8 cellular contexts compared by ENCODE assay signal in the genomic region with DNA sequence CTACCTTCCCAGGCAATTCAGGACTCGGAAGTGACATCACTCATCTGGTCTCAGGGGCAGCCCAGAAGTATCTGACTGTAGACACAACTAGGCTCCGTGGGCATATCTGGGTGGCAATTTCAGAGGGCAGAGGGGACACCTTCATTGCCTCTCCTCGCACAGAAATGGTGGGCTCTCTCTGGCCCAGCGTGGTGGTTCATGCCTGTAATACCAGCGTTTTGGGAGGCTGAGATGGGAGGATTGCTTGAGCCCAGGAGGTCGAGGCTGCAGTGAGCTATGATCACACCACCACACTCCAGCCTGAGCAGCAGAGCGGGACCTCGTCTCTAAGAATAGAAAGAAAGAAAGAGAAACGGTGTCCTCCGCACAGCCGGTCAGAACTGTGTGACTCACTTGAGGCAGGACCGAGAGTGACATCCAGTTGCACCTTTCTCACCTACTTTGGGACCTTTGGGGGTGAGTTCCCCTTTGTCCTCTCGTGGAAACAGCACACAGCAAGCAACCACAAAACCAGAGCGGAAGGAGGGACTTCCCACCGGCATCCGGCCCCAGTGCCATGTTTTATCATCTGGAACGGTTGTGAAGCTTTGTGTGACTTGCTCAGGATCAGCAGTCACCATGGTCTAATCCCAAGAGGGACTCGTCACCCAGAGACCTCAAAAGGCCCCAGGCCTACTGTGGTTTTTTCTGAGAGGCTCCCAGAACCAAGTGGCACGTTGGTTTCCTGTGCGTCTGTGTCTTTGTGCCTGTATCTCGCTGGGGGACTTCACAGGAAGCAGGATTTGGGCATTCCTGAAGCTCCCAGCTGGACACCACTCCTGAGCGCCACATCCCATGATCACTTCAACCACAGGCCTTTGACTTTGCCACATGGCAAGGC. TPM values are rescaled to one million over a fixed set of nuclear protein-coding genes. Genes with fewer than 3 reads are reported as not detected.
A peak's percentile ranks its signal among the peaks of the same experiment; 100 is the strongest.
DNase-seq lines count a peak whose midpoint lies in the region; ATAC-seq, FAIRE-seq and TF ChIP-seq lines count a peak whose summit lies in the region.

No MANE protein-coding gene starts in this region.

- peak overlapping the region in 1 of 2 donors; percentile 14 for H3K27ac Mint-ChIP-seq in activated naive CD4-positive, alpha-beta T cell treated with anti-CD3 and anti-CD28 coated beads, Interleukin-2, amount 50 U/mL, for 72 hours

- ATAC-seq in GM18505 (IDR thresholded peaks at IDR 0.05; ENCODE audit: unreplicated experiment) (peak; percentile 89), GM21825 (IDR thresholded peaks at IDR 0.05; ENCODE audit: unreplicated experiment) (peak; percentile 88)
- ATAC-seq in activated naive CD4-positive, alpha-beta T cell treated with anti-CD3 and anti-CD28 coated beads, Interleukin-2, amount 50 U/mL, for 72 hours: peak; percentile 91 to 95

- no peak for FAIRE-seq in H54 (lab: Jason Lieb, UNC)

- DNase-seq in M059J (ENCODE audit: low read depth) (peak; percentile 48), NCI-H2029 treated with DMSO at 0.1 percent for 48 hours (lab: John Stamatoyannopoulos, UW) (no peak), globus pallidus (ENCODE audit: low spot score) (no peak), H54 (ENCODE audit: insufficient read length, low spot score) (no peak), iPS-NIHi7 (ENCODE audit: extremely low spot score) (no peak)
- peak; percentile 54 to 92 for DNase-seq in activated naive CD4-positive, alpha-beta T cell treated with anti-CD3 and anti-CD28 coated beads, Interleukin-2, amount 50 U/mL, for 72 hours (ENCODE audit: low spot score in 2 of 2)

- no peaks in the 10 kb centered on the region for H3K36me3 Mint-ChIP-seq in activated naive CD4-positive, alpha-beta T cell treated with anti-CD3 and anti-CD28 coated beads, Interleukin-2, amount 50 U/mL, for 72 hours

- TF ChIP-seq POLR2A in GM18505 (IDR thresholded peaks at IDR 0.05; ENCODE audit: borderline replicate concordance, extremely low read depth, insufficient read depth, insufficient read length) (no peak), H54 (IDR thresholded peaks at IDR 0.05; ENCODE audit: low read depth, low read length) (no peak)

- H3K9me3 Mint-ChIP-seq in activated naive CD4-positive, alpha-beta T cell treated with anti-CD3 and anti-CD28 coated beads, Interleukin-2, amount 50 U/mL, for 72 hours: no peaks in the 10 kb centered on the region

RNA-seq across cellular contexts. Expression of gene EMID1, which starts 38.4 kb away (rescaled TPM):
- 0.07 TPM in 1 of 2 replicates, not detected in the other for total RNA-seq in M059J (2014; rRNA removed; shearing (Covaris generic))
- total RNA-seq in activated naive CD4-positive, alpha-beta T cell treated with anti-CD3 and anti-CD28 coated beads, Interleukin-2, amount 50 U/mL, for 72 hours: under 1 TPM in 1 of 2 donors, not detected in 1; 0.41 TPM

Comparison
In these comparisons a context has a peak if more than half of its experiments do, and no peak if none do; other contexts are left out.
1. DNase-seq: peak in M059J (single experiment) and activated naive CD4-positive, alpha-beta T cell treated with anti-CD3 and anti-CD28 coated beads, Interleukin-2, amount 50 U/mL, for 72 hours (2 of 2); none in NCI-H2029 treated with DMSO at 0.1 percent for 48 hours (single experiment), globus pallidus (single experiment), H54 (single experiment) and iPS-NIHi7 (single experiment).
2. Peak in every context shown above with its lines, with median percentiles within 50 percentile points of each other: ATAC-seq.